24 cellular contexts compared by ENCODE assay signal in genomic region chrX:133473451-133473850, GRCh38. TPM values are rescaled to one million over a fixed set of nuclear protein-coding genes. Genes with fewer than 3 reads are reported as not detected.
DNase-seq lines count a peak whose midpoint lies in the region; ATAC-seq and TF ChIP-seq lines count a peak whose summit lies in the region.
"Had no signal": no experiment of that assay in that cellular context is flagged by ENCODE, and none has a peak within 500 bp of the region (broad histone marks: within the 10 kb centered on the region; RNA-seq: fewer than 3 reads in every experiment).

No MANE protein-coding gene starts in this region.

- no peaks in the 10 kb centered on the region for H3K9me3 Mint-ChIP-seq in endothelial cell (ENCODE audit: unreplicated experiment)
- H3K9me3 Mint-ChIP-seq: GM23338 had no signal

- no peaks in the 10 kb centered on the region for H3K9me2 ChIP-seq in GM23248 (ENCODE audit: insufficient read depth)
- H3K9me2 ChIP-seq in PC-9 (ENCODE audit: insufficient read depth) = no peaks in the 10 kb centered on the region

- no peaks in the 10 kb centered on the region for H3F3A ChIP-seq in GM23248 (ENCODE audit: insufficient read depth)
- no peaks in the 10 kb centered on the region for H3F3A ChIP-seq in PC-9 (ENCODE audit: insufficient read depth, low read depth)

- H3K4ac ChIP-seq in mesenchymal stem cell (ENCODE audit: low read depth in 1 of 2, low read length in 2 of 2) = no peak overlapping the region

- no peak overlapping the region for H4K91ac ChIP-seq in mesenchymal stem cell (ENCODE audit: low read length)

- no peak overlapping the region for H4K8ac ChIP-seq in mesenchymal stem cell (ENCODE audit: low read length)

- H3K36me3 Mint-ChIP-seq in endothelial cell (ENCODE audit: low read depth, unreplicated experiment) = no peaks in the 10 kb centered on the region
- H3K36me3 Mint-ChIP-seq: CD14-positive monocyte had no signal

- TF ChIP-seq CTCF in PC-9 (conservative IDR thresholded peaks at IDR 0.05) = no peak
- no peak for TF ChIP-seq CTCF in endothelial cell (IDR thresholded peaks at IDR 0.05; ENCODE audit: unreplicated experiment)
- no peak for TF ChIP-seq CTCF in GM20000 (IDR thresholded peaks at IDR 0.05; ENCODE audit: extremely low read depth, missing control alignments)

- no peak overlapping the region for H2AFZ ChIP-seq in GM23248
- no peak overlapping the region for H2AFZ ChIP-seq in PC-9
- no peak overlapping the region for H2AFZ ChIP-seq in mesenchymal stem cell (ENCODE audit: low read depth, low read length)
- H2AFZ ChIP-seq: GM23338 had no signal

- H3K18ac ChIP-seq in mesenchymal stem cell (ENCODE audit: low read depth in 1 of 2, low read length in 2 of 2) = no peak overlapping the region

- intact Hi-C loops in PC-9 (cut with micrococcal nuclease; ENCODE audit: unreplicated experiment) = no loop called here

- peak overlapping the region; percentile 7 for H3K27ac Mint-ChIP-seq in endothelial cell (ENCODE audit: unreplicated experiment)
- H3K27ac Mint-ChIP-seq: B cell, GM23338 had no signal

- H2BK15ac ChIP-seq in mesenchymal stem cell (ENCODE audit: low read depth, poor library complexity, severe bottlenecking) = no peak overlapping the region

- H3K27me3 Mint-ChIP-seq in endothelial cell (ENCODE audit: unreplicated experiment) = peaks cover 3% of the 10 kb centered on the region

- DNase-seq in GM23248 (peak; percentile 33), PC-9 (peak in 1 of 2 experiments; percentile 62), endothelial cell (ENCODE audit: low spot score) (no peak), mesenchymal stem cell (peak; percentile 41), GM20000 (ENCODE audit: low spot score) (no peak), NCI-H1930 (lab: John Stamatoyannopoulos, UW) (no peak), NCI-H748 (lab: John Stamatoyannopoulos, UW; ENCODE audit: unreplicated experiment) (no peak)
- DNase-seq: GDM1, HCEC 1CT, KG1, NCI-H1105 treated with DMSO at 0.1 percent for 48 hours, NCI-H2081, NCI-H2171, NCI-H345, NCI-H524 treated with DMSO at 0.1 percent for 48 hours, RPMI8226, SHP77 treated with DMSO at 0.1 percent for 48 hours had no signal

- no peaks in the 10 kb centered on the region for H3K79me2 ChIP-seq in GM23248 (ENCODE audit: insufficient read depth)
- no peaks in the 10 kb centered on the region for H3K79me2 ChIP-seq in PC-9 (ENCODE audit: low read depth)

- CTCF ChIA-PET in PC-9 (lab: Charles Lee) = no interaction called here

- H3K9ac ChIP-seq in GM23248 (no peak overlapping the region), mesenchymal stem cell (ENCODE audit: low read length) (no peak overlapping the region)

- H2BK12ac ChIP-seq in mesenchymal stem cell (ENCODE audit: low read length in 2 of 2) = no peak overlapping the region

- POLR2A ChIA-PET in PC-9 (lab: Charles Lee; ENCODE audit: unreplicated experiment) = no interaction called here

- H3K4me3 ChIP-seq in GM23248 (no peak overlapping the region), PC-9 (no peak overlapping the region), mesenchymal stem cell (ENCODE audit: insufficient read depth in 1 of 2, low read depth in 1 of 2, low read length in 2 of 2) (no peak overlapping the region)
- H3K4me3 ChIP-seq: GM23338, SK-N-MC had no signal

- H2BK120ac ChIP-seq in mesenchymal stem cell (ENCODE audit: low read depth, low read length) = no peak overlapping the region

- H3K4me2 ChIP-seq in GM23248 (ENCODE audit: unreplicated experiment) (no peak overlapping the region), PC-9 (0 out of 2 replicates have a peak overlapping the region, but pooled peaks have one; percentile 12), mesenchymal stem cell (ENCODE audit: low read length, poor library complexity, severe bottlenecking) (no peak overlapping the region)
- H3K4me2 ChIP-seq: GM23338 had no signal

- H4K20me1 ChIP-seq in GM23248 (ENCODE audit: insufficient read depth) (no peaks in the 10 kb centered on the region), PC-9 (ENCODE audit: insufficient read depth) (no peaks in the 10 kb centered on the region)

- H3K14ac ChIP-seq in mesenchymal stem cell (ENCODE audit: low read length in 2 of 2) = no peak overlapping the region

- H3K4me1 Mint-ChIP-seq in endothelial cell (ENCODE audit: unreplicated experiment) = no peaks in the 10 kb centered on the region
- H3K4me1 Mint-ChIP-seq: B cell, CD14-positive monocyte had no signal

- H2AK5ac ChIP-seq in mesenchymal stem cell (ENCODE audit: low read length, severe bottlenecking) = no peak overlapping the region

- H3K9me3 ChIP-seq in GM23248 (ENCODE audit: low read depth) (no peaks in the 10 kb centered on the region), PC-9 (ENCODE audit: insufficient read depth, low read depth) (no peaks in the 10 kb centered on the region), mesenchymal stem cell (ENCODE audit: control insufficient read depth, low read length) (no peaks in the 10 kb centered on the region)

- no peak for TF ChIP-seq POLR2A in GM18505 (IDR thresholded peaks at IDR 0.05; ENCODE audit: borderline replicate concordance, extremely low read depth, insufficient read depth, insufficient read length)

- H3K27ac ChIP-seq in GM23248 (no peak overlapping the region), PC-9 (no peak overlapping the region), mesenchymal stem cell (ENCODE audit: low read length, poor library complexity, severe bottlenecking) (no peak overlapping the region)
- H3K27ac ChIP-seq: HL-60, SK-N-MC had no signal

- no peak overlapping the region for H2BK5ac ChIP-seq in mesenchymal stem cell (ENCODE audit: low read depth, low read length, poor library complexity, severe bottlenecking)

- no TSS peak for BruUV-seq in PC-9 (replicated peaks; lab: Mats Ljungman, UMichigan)

- in situ Hi-C loops in GM23248 (cut with MboI) = no loop called here

- H3K4me1 ChIP-seq in GM23248 (ENCODE audit: insufficient read depth) = no peaks in the 10 kb centered on the region
- H3K4me1 ChIP-seq in PC-9 (replicated peaks; ENCODE audit: insufficient read depth) = no peaks in the 10 kb centered on the region
- no peaks in the 10 kb centered on the region for H3K4me1 ChIP-seq in mesenchymal stem cell (ENCODE audit: control insufficient read depth, insufficient read depth, low read depth, low read length)

- H3K23ac ChIP-seq in mesenchymal stem cell (ENCODE audit: low read length in 2 of 2) = no peak overlapping the region

- H3K36me3 ChIP-seq in GM23248 (ENCODE audit: low read depth) (no peaks in the 10 kb centered on the region), PC-9 (ENCODE audit: low read depth) (no peaks in the 10 kb centered on the region), mesenchymal stem cell (ENCODE audit: control insufficient read depth in 1 of 2, insufficient read depth in 2 of 2, low read depth in 1 of 2, low read length in 2 of 2) (no peaks in the 10 kb centered on the region)

- ATAC-seq in GM18505 (IDR thresholded peaks at IDR 0.05; ENCODE audit: unreplicated experiment) = no peak
- ATAC-seq: GM23338 had no signal

- H3K27me3 ChIP-seq in GM23248 (replicated peaks; ENCODE audit: insufficient read depth) (no peaks in the 10 kb centered on the region), PC-9 (ENCODE audit: insufficient read depth, low read depth) (no peaks in the 10 kb centered on the region), mesenchymal stem cell (ENCODE audit: control insufficient read depth in 1 of 2, insufficient read depth in 1 of 2, low read length in 2 of 2) (peaks cover 0 to 2% of the 10 kb centered on the region in 2 experiments)

- H3K4me3 Mint-ChIP-seq in endothelial cell (ENCODE audit: unreplicated experiment) = no peak overlapping the region
- H3K4me3 Mint-ChIP-seq: B cell, GM23338 had no signal

- no peaks in the 10 kb centered on the region for H3K79me1 ChIP-seq in mesenchymal stem cell (replicated peaks; ENCODE audit: low read length, poor library complexity, severe bottlenecking)

RNA-seq across cellular contexts. Expression of gene GPC4, which starts 58.2 kb away (rescaled TPM):
- 1.9 and 2.5 TPM in 2 replicates for total RNA-seq in GM23248 (2014; rRNA removed; shearing (Covaris generic))
- polyA plus RNA-seq in GM23248 (2016; fragmentation: Nextera tagmentation; extraction: Ambion mirVana) = 6.4 and 7.0 TPM in 2 replicates
- total RNA-seq in PC-9 (2021) (4.4 and 4.7 TPM in 2 replicates), endothelial cell (ENCODE audit: unreplicated experiment) (15.6 TPM)
- 26.4 TPM for polyA plus RNA-seq in mesenchymal stem cell (2013, experiment 1 of 2)
- polyA plus RNA-seq in mesenchymal stem cell (2013, experiment 2 of 2) = 26.5 TPM
- total RNA-seq: OCI-LY7 had no signal

Comparison
In these comparisons a context has a peak if more than half of its experiments do, and no peak if none do; other contexts are left out.
1. DNase-seq: peak in GM23248 (single experiment) and mesenchymal stem cell (single experiment); none in endothelial cell (single experiment), GM20000 (single experiment), NCI-H1930 (0 of 2) and NCI-H748 (single experiment).